In genomic region chr6:147615659-147616456, GRCh38 we compare ENCODE assay signal across 17 cellular contexts.
"Had no signal": no experiment of that assay in that cellular context is flagged by ENCODE, and none has a peak within 500 bp of the region (broad histone marks: within the 10 kb centered on the region; RNA-seq: fewer than 3 reads in every experiment).

No MANE protein-coding gene starts in this region.

- H3K4me1 Mint-ChIP-seq: nephron had no signal

- H3K27ac ChIP-seq: sigmoid colon, thoracic aorta had no signal

- H3K9me3 Mint-ChIP-seq: activated CD4-positive, alpha-beta memory T cell treated with anti-CD3 and anti-CD28 coated beads for 36 hours; activated T-cell treated with anti-CD3 and anti-CD28 coated beads, Interleukin-2, amount 50 U/mL, for 4 hours; dendritic cell treated with granulocyte-macrophage colony-stimulating factor and Interleukin-4, amounts not matched to agents 40 ng/mL and 50 ng/mL, for 4 days; nephron had no signal

- DNase-seq: activated CD4-positive, alpha-beta memory T cell treated with anti-CD3 and anti-CD28 coated beads for 36 hours; activated effector memory CD4-positive, alpha-beta T cell treated with anti-CD3 and anti-CD28 coated beads, Interleukin-2, amount 50 U/mL, for 16 hours; activated T-cell treated with anti-CD3 and anti-CD28 coated beads, Interleukin-2, amount 50 U/mL, for 4 hours; anterior cingulate cortex; erythroblast; head of caudate nucleus; left ventricle myocardium superior; mesenchymal stem cell; sigmoid colon; stimulated activated CD4-positive, alpha-beta T cell treated with anti-CD3 and anti-CD28 coated beads, Interleukin-15, amount 100 ng/mL, for 24 hours; stimulated activated CD4-positive, alpha-beta T cell treated with anti-CD3 and anti-CD28 coated beads, Interleukin-4, amount 100 ng/mL, for 24 hours had no signal

- H3K9me3 ChIP-seq: sigmoid colon, thoracic aorta had no signal

- ATAC-seq: activated T-cell treated with anti-CD3 and anti-CD28 coated beads, Interleukin-2, amount 50 U/mL, for 4 hours; left ventricle myocardium superior had no signal

- H3K36me3 ChIP-seq: sigmoid colon, thoracic aorta had no signal

- H3K4me1 ChIP-seq: sigmoid colon had no signal

- H3K4me3 Mint-ChIP-seq: activated CD4-positive, alpha-beta memory T cell treated with anti-CD3 and anti-CD28 coated beads for 36 hours; activated naive CD8-positive, alpha-beta T cell; activated T-cell treated with anti-CD3 and anti-CD28 coated beads, Interleukin-2, amount 50 U/mL, for 4 hours; dendritic cell treated with granulocyte-macrophage colony-stimulating factor and Interleukin-4, amounts not matched to agents 40 ng/mL and 50 ng/mL, for 4 days; nephron; stimulated activated naive CD8-positive, alpha-beta T cell treated with anti-CD3 and anti-CD28 coated beads, Interleukin-15, Interleukin-2, amounts not matched to agents 100 ng/mL and 50 ng/mL, for 24 hours had no signal

- H3K36me3 Mint-ChIP-seq: activated CD4-positive, alpha-beta memory T cell treated with anti-CD3 and anti-CD28 coated beads for 36 hours; activated naive CD8-positive, alpha-beta T cell had no signal

- H3K27ac Mint-ChIP-seq: activated CD4-positive, alpha-beta memory T cell treated with anti-CD3 and anti-CD28 coated beads for 36 hours; activated naive CD8-positive, alpha-beta T cell; dendritic cell treated with granulocyte-macrophage colony-stimulating factor and Interleukin-4, amounts not matched to agents 40 ng/mL and 50 ng/mL, for 4 days; nephron; stimulated activated naive CD8-positive, alpha-beta T cell treated with anti-CD3 and anti-CD28 coated beads, Interleukin-15, Interleukin-2, amounts not matched to agents 100 ng/mL and 50 ng/mL, for 24 hours had no signal

- H3K27me3 ChIP-seq: sigmoid colon had no signal

- H3K27me3 Mint-ChIP-seq: activated CD4-positive, alpha-beta memory T cell treated with anti-CD3 and anti-CD28 coated beads for 36 hours; dendritic cell treated with granulocyte-macrophage colony-stimulating factor and Interleukin-4, amounts not matched to agents 40 ng/mL and 50 ng/mL, for 4 days; stimulated activated naive CD8-positive, alpha-beta T cell treated with anti-CD3 and anti-CD28 coated beads, Interleukin-15, Interleukin-2, amounts not matched to agents 100 ng/mL and 50 ng/mL, for 24 hours had no signal

- H3K4me3 ChIP-seq: sigmoid colon, thoracic aorta had no signal

- FAIRE-seq: keratinocyte had no signal
